8 cellular contexts compared by ENCODE assay signal in genomic region chr17:3738562-3739295, GRCh38. TPM values are rescaled to one million over a fixed set of nuclear protein-coding genes. Genes with fewer than 3 reads are reported as not detected.
DNase-seq lines count a peak whose midpoint lies in the region; ATAC-seq and TF ChIP-seq lines count a peak whose summit lies in the region.

No MANE protein-coding gene starts in this region.

- H3K36me3 Mint-ChIP-seq in activated CD4-positive, alpha-beta T cell treated with anti-CD3 and anti-CD28 coated beads, Interleukin-2, amount 10 ng/mL, durations not matched to agents 7 days and 5 days (ENCODE audit: low read depth), result no peaks in the 10 kb centered on the region
- H3K36me3 Mint-ChIP-seq in naive thymus-derived CD8-positive, alpha-beta T cell, result no peaks in the 10 kb centered on the region
- H3K36me3 Mint-ChIP-seq in stimulated activated naive CD8-positive, alpha-beta T cell treated with anti-CD3 and anti-CD28 coated beads, Interleukin-15, Interleukin-2, amounts not matched to agents 100 ng/mL and 50 ng/mL, for 24 hours (ENCODE audit: low read depth), result no peaks in the 10 kb centered on the region

- H3K27ac ChIP-seq in colonic mucosa, result no peak overlapping the region

- peaks cover 7% of the 10 kb centered on the region for H3K4me1 ChIP-seq in colonic mucosa

- no peaks in the 10 kb centered on the region for H3K9me3 Mint-ChIP-seq in activated CD4-positive, alpha-beta T cell treated with anti-CD3 and anti-CD28 coated beads, Interleukin-2, amount 10 ng/mL, durations not matched to agents 7 days and 5 days
- H3K9me3 Mint-ChIP-seq in naive thymus-derived CD8-positive, alpha-beta T cell, result peaks cover 0 to 5% (median 2%) of the 10 kb centered on the region in 9 donors
- no peaks in the 10 kb centered on the region for H3K9me3 Mint-ChIP-seq in stimulated activated naive CD8-positive, alpha-beta T cell treated with anti-CD3 and anti-CD28 coated beads, Interleukin-15, Interleukin-2, amounts not matched to agents 100 ng/mL and 50 ng/mL, for 24 hours

- H3K4me1 Mint-ChIP-seq in activated CD4-positive, alpha-beta T cell treated with anti-CD3 and anti-CD28 coated beads, Interleukin-2, amount 10 ng/mL, durations not matched to agents 7 days and 5 days, result peaks cover 40% of the 10 kb centered on the region
- H3K4me1 Mint-ChIP-seq in naive thymus-derived CD8-positive, alpha-beta T cell, result peaks cover 19 to 54% (median 45%) of the 10 kb centered on the region in 4 donors
- peaks cover 42% of the 10 kb centered on the region for H3K4me1 Mint-ChIP-seq in stimulated activated naive CD8-positive, alpha-beta T cell treated with anti-CD3 and anti-CD28 coated beads, Interleukin-15, Interleukin-2, amounts not matched to agents 100 ng/mL and 50 ng/mL, for 24 hours (ENCODE audit: low read depth)

- no peak overlapping the region for H3K4me3 Mint-ChIP-seq in activated CD4-positive, alpha-beta T cell treated with anti-CD3 and anti-CD28 coated beads, Interleukin-2, amount 10 ng/mL, durations not matched to agents 7 days and 5 days
- H3K4me3 Mint-ChIP-seq in naive thymus-derived CD8-positive, alpha-beta T cell, result peak overlapping the region; percentile 12 to 83 (median 54)
- H3K4me3 Mint-ChIP-seq in stimulated activated naive CD8-positive, alpha-beta T cell treated with anti-CD3 and anti-CD28 coated beads, Interleukin-15, Interleukin-2, amounts not matched to agents 100 ng/mL and 50 ng/mL, for 24 hours, result no peak overlapping the region

- TF ChIP-seq CTCF in colonic mucosa (IDR thresholded peaks at IDR 0.05), result no peak

- peak; percentile 84 to 90 for ATAC-seq in naive thymus-derived CD8-positive, alpha-beta T cell
- ATAC-seq in HG03175 (IDR thresholded peaks at IDR 0.05; ENCODE audit: unreplicated experiment) (no peak), GM18868 (IDR thresholded peaks at IDR 0.05; ENCODE audit: unreplicated experiment) (no peak), HG02981 (IDR thresholded peaks at IDR 0.05; ENCODE audit: unreplicated experiment) (no peak)

- peak overlapping the region; percentile 38 for H3K4me3 ChIP-seq in Jurkat, Clone E6-1 (ENCODE audit: low read length)
- H3K4me3 ChIP-seq in colonic mucosa, result no peak overlapping the region

- peak overlapping the region; percentile 33 for H3K27ac Mint-ChIP-seq in activated CD4-positive, alpha-beta T cell treated with anti-CD3 and anti-CD28 coated beads, Interleukin-2, amount 10 ng/mL, durations not matched to agents 7 days and 5 days
- peak overlapping the region; percentile 25 to 91 (median 84) for H3K27ac Mint-ChIP-seq in naive thymus-derived CD8-positive, alpha-beta T cell
- peak overlapping the region; percentile 59 for H3K27ac Mint-ChIP-seq in stimulated activated naive CD8-positive, alpha-beta T cell treated with anti-CD3 and anti-CD28 coated beads, Interleukin-15, Interleukin-2, amounts not matched to agents 100 ng/mL and 50 ng/mL, for 24 hours

- CTCF ChIA-PET in activated CD4-positive, alpha-beta T cell treated with anti-CD3 and anti-CD28 coated beads, Interleukin-2, amount 10 ng/mL, durations not matched to agents 7 days and 5 days (lab: Charles Lee), result interaction anchor here (0.7 to 7.3 kb wide), 29 partner anchors 8 to 175 kb away, joined by 3 to 82 read pairs (median 8); partner anchors contain the start of genes CAMKK1, HASPIN, NCBP3 and P2RX5

- POLR2A ChIA-PET in activated CD4-positive, alpha-beta T cell treated with anti-CD3 and anti-CD28 coated beads, Interleukin-2, amount 10 ng/mL, durations not matched to agents 7 days and 5 days (lab: Charles Lee), result no interaction called here
- POLR2A ChIA-PET in naive thymus-derived CD8-positive, alpha-beta T cell (lab: Charles Lee), result interaction anchor here (0.6 to 3.6 kb wide), 14 partner anchors 13 to 404 kb away, joined by 3 to 23 read pairs (median 4); partner anchors contain the start of genes HASPIN, NCBP3, P2RX5 and ZZEF1

- H3K27me3 ChIP-seq in colonic mucosa, result no peaks in the 10 kb centered on the region

- no peaks in the 10 kb centered on the region for H3K9me3 ChIP-seq in colonic mucosa

- H3K36me3 ChIP-seq in colonic mucosa, result no peaks in the 10 kb centered on the region

- DNase-seq in Jurkat, Clone E6-1 (ENCODE audit: low read depth, low spot score), result peak; percentile 82
- peak; percentile 60 for DNase-seq in activated CD4-positive, alpha-beta T cell treated with anti-CD3 and anti-CD28 coated beads, Interleukin-2, amount 10 ng/mL, durations not matched to agents 7 days and 5 days
- DNase-seq in colonic mucosa, result peak; percentile 62
- peak; percentile 33 to 77 (median 52) for DNase-seq in naive thymus-derived CD8-positive, alpha-beta T cell

- intact Hi-C loops in colonic mucosa (cut with DNase I), result loop anchor here (5.0 kb wide), 1 partner anchor 89 kb away; no protein-coding TSS in a partner anchor

- no peak overlapping the region for H3K9ac ChIP-seq in colonic mucosa (ENCODE audit: low read depth in 2 of 2, low read length in 2 of 2)

- H3K27me3 Mint-ChIP-seq in activated CD4-positive, alpha-beta T cell treated with anti-CD3 and anti-CD28 coated beads, Interleukin-2, amount 10 ng/mL, durations not matched to agents 7 days and 5 days, result no peaks in the 10 kb centered on the region
- no peaks in the 10 kb centered on the region for H3K27me3 Mint-ChIP-seq in naive thymus-derived CD8-positive, alpha-beta T cell
- peaks cover 8% of the 10 kb centered on the region for H3K27me3 Mint-ChIP-seq in stimulated activated naive CD8-positive, alpha-beta T cell treated with anti-CD3 and anti-CD28 coated beads, Interleukin-15, Interleukin-2, amounts not matched to agents 100 ng/mL and 50 ng/mL, for 24 hours

RNA-seq across cellular contexts. Expression of gene HASPIN, which starts 15.0 kb away (rescaled TPM):
- 16.1 TPM for polyA plus RNA-seq in Jurkat, Clone E6-1 (2012; ENCODE audit: insufficient read depth, insufficient read length)
- total RNA-seq in activated CD4-positive, alpha-beta T cell treated with anti-CD3 and anti-CD28 coated beads, Interleukin-2, amount 10 ng/mL, durations not matched to agents 7 days and 5 days, result 10 to 100 TPM; 27.6 to 31.2 TPM
- 10 to 100 TPM in 1 of 2 donors, 1 to 10 TPM in 1; 2.6 to 13.2 TPM for total RNA-seq in colonic mucosa
- total RNA-seq in naive thymus-derived CD8-positive, alpha-beta T cell, result under 1 TPM; 0.38 to 0.57 TPM
- under 1 TPM in 2 of 3 donors, not detected in 1; 0.13 to 0.28 TPM for polyA plus RNA-seq in naive thymus-derived CD8-positive, alpha-beta T cell

RNA-seq across cellular contexts. Expression of gene P2RX5, which starts 42.8 kb away (rescaled TPM):
- polyA plus RNA-seq in Jurkat, Clone E6-1 (2012; ENCODE audit: insufficient read depth, insufficient read length), result 54.5 TPM
- total RNA-seq in activated CD4-positive, alpha-beta T cell treated with anti-CD3 and anti-CD28 coated beads, Interleukin-2, amount 10 ng/mL, durations not matched to agents 7 days and 5 days, result 10 to 100 TPM; 33.6 to 39.4 TPM
- 1 to 10 TPM in 1 of 2 donors, under 1 TPM in 1; 0.93 to 1.5 TPM for total RNA-seq in colonic mucosa
- 10 to 100 TPM; 22.1 to 23.7 TPM for total RNA-seq in naive thymus-derived CD8-positive, alpha-beta T cell
- 10 to 100 TPM; 15.6 to 23.6 (median 16.7) TPM for polyA plus RNA-seq in naive thymus-derived CD8-positive, alpha-beta T cell

Comparison
In these comparisons a context has a peak if more than half of its experiments do, and no peak if none do; other contexts are left out.
1. H3K27ac Mint-ChIP-seq: peak in every context shown above with its lines; median percentile 84 in naive thymus-derived CD8-positive, alpha-beta T cell; 59 in stimulated activated naive CD8-positive, alpha-beta T cell treated with anti-CD3 and anti-CD28 coated beads, Interleukin-15, Interleukin-2, amounts not matched to agents 100 ng/mL and 50 ng/mL, for 24 hours; 33 in activated CD4-positive, alpha-beta T cell treated with anti-CD3 and anti-CD28 coated beads, Interleukin-2, amount 10 ng/mL, durations not matched to agents 7 days and 5 days.
2. H3K4me3 Mint-ChIP-seq: peak in naive thymus-derived CD8-positive, alpha-beta T cell (10 of 10); none in activated CD4-positive, alpha-beta T cell treated with anti-CD3 and anti-CD28 coated beads, Interleukin-2, amount 10 ng/mL, durations not matched to agents 7 days and 5 days (single experiment) and stimulated activated naive CD8-positive, alpha-beta T cell treated with anti-CD3 and anti-CD28 coated beads, Interleukin-15, Interleukin-2, amounts not matched to agents 100 ng/mL and 50 ng/mL, for 24 hours (single experiment).
3. ATAC-seq: peak in naive thymus-derived CD8-positive, alpha-beta T cell (2 of 2); none in HG03175 (single experiment), GM18868 (single experiment) and HG02981 (single experiment).
4. RNA of gene P2RX5, which starts 42.8 kb away (total RNA-seq): 33.6 to 39.4 TPM in activated CD4-positive, alpha-beta T cell treated with anti-CD3 and anti-CD28 coated beads, Interleukin-2, amount 10 ng/mL, durations not matched to agents 7 days and 5 days and 22.1 to 23.7 TPM in naive thymus-derived CD8-positive, alpha-beta T cell; 0.93 to 1.5 TPM in colonic mucosa; every median in the first group is over 4 times any median in the second.
5. Peak in every context shown above with its lines, with median percentiles within 50 percentile points of each other: DNase-seq.